1 cellular context compared by ENCODE assay signal in genomic region chr5:172046613-172047012, GRCh38.
TF ChIP-seq lines count a peak whose summit lies in the region.

No MANE protein-coding gene starts in this region.

TF ChIP-seq in K562, 482 proteins besides CTCF, POLR2A, EP300 and RAD21:
- TF ChIP-seq, protein P1, sequence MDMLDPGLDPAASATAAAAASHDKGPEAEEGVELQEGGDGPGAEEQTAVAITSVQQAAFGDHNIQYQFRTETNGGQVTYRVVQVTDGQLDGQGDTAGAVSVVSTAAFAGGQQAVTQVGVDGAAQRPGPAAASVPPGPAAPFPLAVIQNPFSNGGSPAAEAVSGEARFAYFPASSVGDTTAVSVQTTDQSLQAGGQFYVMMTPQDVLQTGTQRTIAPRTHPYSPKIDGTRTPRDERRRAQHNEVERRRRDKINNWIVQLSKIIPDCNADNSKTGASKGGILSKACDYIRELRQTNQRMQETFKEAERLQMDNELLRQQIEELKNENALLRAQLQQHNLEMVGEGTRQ (CRISPR knock-in tag; IDR thresholded peaks at IDR 0.05): no peak
- TF ChIP-seq ZNF217 (CRISPR knock-in tag; IDR thresholded peaks at IDR 0.05): no peak
- no peak for TF ChIP-seq HMG20B (CRISPR knock-in tag; IDR thresholded peaks at IDR 0.05)
- no peak for TF ChIP-seq CHD4 (IDR thresholded peaks at IDR 0.05; ENCODE audit: insufficient read depth, insufficient replicate concordance, low read depth, low read length, poor library complexity, severe bottlenecking)
- no peak for TF ChIP-seq CCAR2 (IDR thresholded peaks at IDR 0.05; ENCODE audit: low read depth, low read length)
- peak; percentile 92 for TF ChIP-seq ZBTB40 (IDR thresholded peaks at IDR 0.05)
- TF ChIP-seq ZBTB40 (CRISPR knock-in tag; IDR thresholded peaks at IDR 0.05): peak; percentile 78
